10 cellular contexts compared by ENCODE assay signal in genomic region chr15:75637245-75638009, GRCh38. TPM values are rescaled to one million over a fixed set of nuclear protein-coding genes. Genes with fewer than 3 reads are reported as not detected.
DNase-seq lines count a peak whose midpoint lies in the region; ATAC-seq, FAIRE-seq and TF ChIP-seq lines count a peak whose summit lies in the region.
"Had no signal": no experiment of that assay in that cellular context is flagged by ENCODE, and none has a peak within 500 bp of the region (broad histone marks: within the 10 kb centered on the region; RNA-seq: fewer than 3 reads in every experiment).

No MANE protein-coding gene starts in this region.

- no peak for ATAC-seq in stimulated activated effector memory CD8-positive, alpha-beta T cell treated with anti-CD3 and anti-CD28 coated beads, Interleukin-12 subunit alpha, Interleukin-12 subunit beta, amount 100 ng/mL, for 72 hours
- no peak for ATAC-seq in GM18907 (IDR thresholded peaks at IDR 0.05; ENCODE audit: unreplicated experiment)

- peaks cover 36% of the 10 kb centered on the region for H3K4me1 Mint-ChIP-seq in stimulated activated effector memory CD8-positive, alpha-beta T cell treated with anti-CD3 and anti-CD28 coated beads, Interleukin-12 subunit alpha, Interleukin-12 subunit beta, amount 100 ng/mL, for 72 hours

- POLR2A ChIA-PET in RWPE1 (lab: Yijun Ruan, JAX; ENCODE audit: low non-redundant PET): interaction anchor here (0.5 to 1.0 kb wide), 3 partner anchors 10 to 270 kb away, joined by 3 to 4 read pairs (median 3); no protein-coding TSS in a partner anchor

- no peaks in the 10 kb centered on the region for H3K9me3 Mint-ChIP-seq in stimulated activated effector memory CD8-positive, alpha-beta T cell treated with anti-CD3 and anti-CD28 coated beads, Interleukin-12 subunit alpha, Interleukin-12 subunit beta, amount 100 ng/mL, for 72 hours
- H3K9me3 Mint-ChIP-seq: memory B cell had no signal

- 73 to 79% methylated on average over 4 of the region's 4 CpGs for WGBS in GM23248 (ENCODE audit: low coverage in 1 of 2, low lambda C conversion rate in 2 of 2, missing lambda C conversion rate in 2 of 2), 2 experiments

- no peaks in the 10 kb centered on the region for H3K9me2 ChIP-seq in GM23248 (ENCODE audit: insufficient read depth)

- H3K27ac Mint-ChIP-seq in stimulated activated effector memory CD8-positive, alpha-beta T cell treated with anti-CD3 and anti-CD28 coated beads, Interleukin-12 subunit alpha, Interleukin-12 subunit beta, amount 100 ng/mL, for 72 hours: peak overlapping the region; percentile 51

- peak overlapping the region; percentile 89 for H3K27ac ChIP-seq in GM23248
- H3K27ac ChIP-seq in RWPE1: peak overlapping the region; percentile 98
- H3K27ac ChIP-seq: WERI-Rb-1 had no signal

- DNase-seq in GM23248: no peak
- DNase-seq in RWPE1 (ENCODE audit: low spot score): no peak
- no peak for DNase-seq in fibroblast of the aortic adventitia (ENCODE audit: low read depth)
- DNase-seq in stimulated activated effector memory CD8-positive, alpha-beta T cell treated with anti-CD3 and anti-CD28 coated beads, Interleukin-12 subunit alpha, Interleukin-12 subunit beta, amount 100 ng/mL, for 72 hours (ENCODE audit: low spot score in 2 of 2): no peak
- DNase-seq in D721Med (ENCODE audit: insufficient read length, low spot score): no peak
- DNase-seq in NCI-H128 (lab: John Stamatoyannopoulos, UW; ENCODE audit: unreplicated experiment): no peak
- DNase-seq: WERI-Rb-1 had no signal

- CTCF ChIA-PET in RWPE1 (lab: Yijun Ruan, JAX): interaction anchor here (0.6 to 1.3 kb wide), 4 partner anchors 10 to 698 kb away, joined by 3 to 11 read pairs (median 4); no protein-coding TSS in a partner anchor

- H3K4me3 ChIP-seq in GM23248: peak overlapping the region; percentile 80
- peak overlapping the region; percentile 99 for H3K4me3 ChIP-seq in fibroblast of the aortic adventitia (ENCODE audit: low read depth, low read length)

- H3K9me3 ChIP-seq in GM23248 (ENCODE audit: low read depth): no peaks in the 10 kb centered on the region

- H4K20me1 ChIP-seq in GM23248 (ENCODE audit: insufficient read depth): no peaks in the 10 kb centered on the region

- H3K36me3 ChIP-seq in GM23248 (ENCODE audit: low read depth): no peaks in the 10 kb centered on the region

- TF ChIP-seq CTCF in RWPE1 (conservative IDR thresholded peaks at IDR 0.05; ENCODE audit: low read depth) (no peak), fibroblast of the aortic adventitia (IDR thresholded peaks at IDR 0.05; ENCODE audit: insufficient read depth, low read length) (no peak), D721Med (IDR thresholded peaks at IDR 0.05; ENCODE audit: insufficient read depth, missing control alignments) (no peak)

- H3K79me2 ChIP-seq in GM23248 (ENCODE audit: insufficient read depth): peaks cover 46% of the 10 kb centered on the region

- H3K9ac ChIP-seq in GM23248: peak overlapping the region; percentile 89

- no peaks in the 10 kb centered on the region for H3K27me3 ChIP-seq in GM23248 (replicated peaks; ENCODE audit: insufficient read depth)

- H3K4me3 Mint-ChIP-seq in stimulated activated effector memory CD8-positive, alpha-beta T cell treated with anti-CD3 and anti-CD28 coated beads, Interleukin-12 subunit alpha, Interleukin-12 subunit beta, amount 100 ng/mL, for 72 hours: peak overlapping the region; percentile 93

- FAIRE-seq in D721Med (lab: Jason Lieb, UNC): no peak
- FAIRE-seq: colon had no signal

- in situ Hi-C loops in GM23248 (cut with MboI): no loop called here

- H2AFZ ChIP-seq in GM23248: no peak overlapping the region

- peak overlapping the region; percentile 98 for H3K4me2 ChIP-seq in GM23248 (ENCODE audit: unreplicated experiment)

- H3K4me1 ChIP-seq in GM23248 (ENCODE audit: insufficient read depth): peaks cover 17% of the 10 kb centered on the region

- H3F3A ChIP-seq in GM23248 (ENCODE audit: insufficient read depth): peaks cover 24% of the 10 kb centered on the region

- H3K36me3 Mint-ChIP-seq in stimulated activated effector memory CD8-positive, alpha-beta T cell treated with anti-CD3 and anti-CD28 coated beads, Interleukin-12 subunit alpha, Interleukin-12 subunit beta, amount 100 ng/mL, for 72 hours: peaks cover 27% of the 10 kb centered on the region

RNA-seq across cellular contexts. Expression of gene IMP3, which starts 2.6 kb away (rescaled TPM):
- 138 and 154 TPM in 2 replicates for total RNA-seq in GM23248 (2014; rRNA removed; shearing (Covaris generic))
- 103 and 105 TPM in 2 replicates for polyA plus RNA-seq in GM23248 (2016; fragmentation: Nextera tagmentation; extraction: Ambion mirVana)
- 81.7 and 82.1 TPM in 2 replicates for total RNA-seq in fibroblast of the aortic adventitia (ENCODE audit: low replicate concordance)

RNA-seq across cellular contexts. Expression of gene SNX33, which starts 10.3 kb away (rescaled TPM):
- 22.9 and 28.7 TPM in 2 replicates for total RNA-seq in GM23248 (2014; rRNA removed; shearing (Covaris generic))
- 13.0 and 13.1 TPM in 2 replicates for polyA plus RNA-seq in GM23248 (2016; fragmentation: Nextera tagmentation; extraction: Ambion mirVana)
- total RNA-seq in fibroblast of the aortic adventitia (ENCODE audit: low replicate concordance): 27.8 and 35.2 TPM in 2 replicates

RNA-seq across cellular contexts. Expression of gene SNUPN, which starts 11.9 kb away (rescaled TPM):
- total RNA-seq in GM23248 (2014; rRNA removed; shearing (Covaris generic)): 31.9 and 33.5 TPM in 2 replicates
- polyA plus RNA-seq in GM23248 (2016; fragmentation: Nextera tagmentation; extraction: Ambion mirVana): 38.0 and 41.5 TPM in 2 replicates
- total RNA-seq in fibroblast of the aortic adventitia (ENCODE audit: low replicate concordance): 41.5 and 43.3 TPM in 2 replicates

RNA-seq across cellular contexts. Expression of gene PTPN9, which starts 58.3 kb away (rescaled TPM):
- total RNA-seq in GM23248 (2014; rRNA removed; shearing (Covaris generic)): 28.8 and 30.6 TPM in 2 replicates
- 17.6 and 19.9 TPM in 2 replicates for polyA plus RNA-seq in GM23248 (2016; fragmentation: Nextera tagmentation; extraction: Ambion mirVana)
- total RNA-seq in fibroblast of the aortic adventitia (ENCODE audit: low replicate concordance): 14.4 and 24.0 TPM in 2 replicates
